ENCODE assay signal across 9 cellular contexts in the genomic region with DNA sequence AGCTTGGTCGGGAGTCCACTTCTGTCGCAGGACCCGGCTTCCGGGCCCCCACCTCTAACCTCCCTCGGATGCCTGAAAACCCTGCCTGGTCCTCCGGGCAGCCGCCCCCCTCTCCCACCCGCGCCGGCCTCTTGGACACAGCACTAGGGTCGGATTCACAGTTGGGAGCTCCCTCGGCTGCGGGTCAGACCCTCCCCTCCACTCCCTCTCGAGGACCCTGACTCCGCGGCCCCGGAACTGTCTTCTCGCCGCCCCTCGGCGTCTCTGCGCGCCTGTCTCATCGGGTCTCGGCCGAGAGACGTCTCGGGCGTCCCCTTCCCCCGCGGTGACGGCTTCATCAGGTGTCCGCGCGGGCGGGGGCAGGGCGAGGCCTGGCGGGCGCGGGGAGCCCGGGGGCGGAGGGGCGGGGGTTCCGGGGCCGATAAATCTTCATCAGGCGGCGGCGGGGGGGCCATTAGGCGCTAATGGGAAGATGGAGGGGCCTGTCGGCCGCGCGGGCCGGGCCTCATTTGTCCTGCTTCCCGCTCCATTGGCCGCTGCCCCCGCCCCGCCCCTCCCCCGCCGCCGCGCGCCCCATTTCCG. TPM values are rescaled to one million over a fixed set of nuclear protein-coding genes. Genes with fewer than 3 reads are reported as not detected.
DNase-seq lines count a peak whose midpoint lies in the region; ATAC-seq and TF ChIP-seq lines count a peak whose summit lies in the region.
"Had no signal": no experiment of that assay in that cellular context is flagged by ENCODE, and none has a peak within 500 bp of the region (broad histone marks: within the 10 kb centered on the region; RNA-seq: fewer than 3 reads in every experiment).

No MANE protein-coding gene starts in this region.

- dilution Hi-C loops in mammary epithelial cell (cut with HindIII; ENCODE audit: low sequenced_read_pairs) = no loop called here

- DNase-seq in PC-9 (no peak), mammary epithelial cell (no peak), vagina (ENCODE audit: extremely low spot score in 2 of 2) (no peak), glutamatergic neuron (no peak), NCI-H2107 treated with DMSO at 0.1 percent for 48 hours (lab: John Stamatoyannopoulos, UW; ENCODE audit: unreplicated experiment) (no peak)

- H3K4me2 ChIP-seq in PC-9 (peak overlapping the region; percentile 71), mammary epithelial cell (ENCODE audit: insufficient read depth, low read depth, low read length) (peak overlapping the region; percentile 89)

- H3K79me2 ChIP-seq in PC-9 (ENCODE audit: low read depth) (no peaks in the 10 kb centered on the region), mammary epithelial cell (ENCODE audit: insufficient read depth, low read length) (no peaks in the 10 kb centered on the region)

- H3K9me3 Mint-ChIP-seq in glutamatergic neuron (ENCODE audit: unreplicated experiment) = peaks cover 15% of the 10 kb centered on the region

- H3K4me1 ChIP-seq in PC-9 (replicated peaks; ENCODE audit: insufficient read depth) (no peaks in the 10 kb centered on the region), mammary epithelial cell (ENCODE audit: insufficient read depth, low read length) (peaks cover 17% of the 10 kb centered on the region), mucosa of rectum (ENCODE audit: control insufficient read depth in 2 of 2, insufficient read depth in 2 of 2, low read length in 2 of 2) (peaks cover 0 to 12% of the 10 kb centered on the region in 2 donors), vagina (peaks cover 26% of the 10 kb centered on the region)

- H3K36me3 ChIP-seq in PC-9 (ENCODE audit: low read depth) = no peaks in the 10 kb centered on the region
- no peaks in the 10 kb centered on the region for H3K36me3 ChIP-seq in mammary epithelial cell (ENCODE audit: insufficient read depth, low read length)
- H3K36me3 ChIP-seq in mucosa of rectum (ENCODE audit: control insufficient read depth in 2 of 2, insufficient read depth in 2 of 2, low read length in 2 of 2) = no peaks in the 10 kb centered on the region
- H3K36me3 ChIP-seq in vagina = no peaks in the 10 kb centered on the region

- H3K9me2 ChIP-seq in PC-9 (ENCODE audit: insufficient read depth) = no peaks in the 10 kb centered on the region

- TF ChIP-seq POLR2A in vagina (IDR thresholded peaks at IDR 0.05) = no peak

- H3K27me3 ChIP-seq in PC-9 (ENCODE audit: insufficient read depth, low read depth) = peaks cover 18% of the 10 kb centered on the region
- H3K27me3 ChIP-seq in mammary epithelial cell (ENCODE audit: insufficient read depth, low read length) = peaks cover 8% of the 10 kb centered on the region
- H3K27me3 ChIP-seq in mucosa of rectum (ENCODE audit: control insufficient read depth in 2 of 2, insufficient read depth in 2 of 2, low read length in 2 of 2) = peaks cover 8 to 17% of the 10 kb centered on the region in 2 donors
- H3K27me3 ChIP-seq in vagina = peaks cover 14% of the 10 kb centered on the region

- peaks cover 20% of the 10 kb centered on the region for H3K27me3 Mint-ChIP-seq in glutamatergic neuron (ENCODE audit: unreplicated experiment)

- H3K4me3 Mint-ChIP-seq in glutamatergic neuron (ENCODE audit: unreplicated experiment) = no peak overlapping the region

- no peak overlapping the region for H3K27ac ChIP-seq in PC-9
- H3K27ac ChIP-seq in mammary epithelial cell (ENCODE audit: insufficient read depth, low read depth, low read length) = no peak overlapping the region
- H3K27ac ChIP-seq in mucosa of rectum (ENCODE audit: low read depth in 2 of 2, low read length in 2 of 2) = peak overlapping the region in 1 of 2 donors; percentile 48
- no peak overlapping the region for H3K27ac ChIP-seq in vagina

- BruUV-seq in PC-9 (replicated peaks; lab: Mats Ljungman, UMichigan) = no TSS peak
- no TSS peak for BruUV-seq in mammary epithelial cell (replicated peaks; lab: Mats Ljungman, UMichigan)

- H3K36me3 Mint-ChIP-seq in glutamatergic neuron (ENCODE audit: unreplicated experiment) = peaks cover 6% of the 10 kb centered on the region

- TF ChIP-seq CTCF in GM12875 (IDR thresholded peaks at IDR 0.05; ENCODE audit: borderline replicate concordance, insufficient read depth, low read depth, low read length) = no peak
- TF ChIP-seq CTCF in PC-9 (conservative IDR thresholded peaks at IDR 0.05) = no peak
- no peak for TF ChIP-seq CTCF in mammary epithelial cell (conservative IDR thresholded peaks at IDR 0.05 in 1 of 2, IDR thresholded peaks at IDR 0.05 in 1 of 2; ENCODE audit: extremely low read depth in 1 of 2, insufficient read depth in 1 of 2, low read depth in 1 of 2, low read length in 2 of 2)
- TF ChIP-seq CTCF in vagina (IDR thresholded peaks at IDR 0.05) = no peak
- TF ChIP-seq CTCF in glutamatergic neuron (IDR thresholded peaks at IDR 0.05; ENCODE audit: partially characterized antibody, unreplicated experiment) = no peak

- POLR2A ChIA-PET in PC-9 (lab: Charles Lee; ENCODE audit: unreplicated experiment) = interaction anchor here (0.5 to 0.6 kb wide), 2 partner anchors 81 to 676 kb away, joined by 3 read pairs; a partner anchor contains a TSS

- intact Hi-C loops in PC-9 (cut with micrococcal nuclease; ENCODE audit: unreplicated experiment) = no loop called here
- intact Hi-C loops in mammary epithelial cell (cut with micrococcal nuclease) = no loop called here
- intact Hi-C loops in vagina (cut with DNase I) = no loop called here

- no peaks in the 10 kb centered on the region for H4K20me1 ChIP-seq in PC-9 (ENCODE audit: insufficient read depth)
- H4K20me1 ChIP-seq in mammary epithelial cell (ENCODE audit: insufficient read depth, low read length) = no peaks in the 10 kb centered on the region

- in situ Hi-C loops in mammary epithelial cell (cut with MboI; ENCODE audit: low sequenced_read_pairs in 2 of 2) = no loop called here

- H3K9me3 ChIP-seq in PC-9 (ENCODE audit: insufficient read depth, low read depth) (no peaks in the 10 kb centered on the region), mammary epithelial cell (replicated peaks; ENCODE audit: insufficient read depth, low read length) (no peaks in the 10 kb centered on the region), mucosa of rectum (ENCODE audit: control insufficient read depth in 2 of 2, low read length in 2 of 2) (no peaks in the 10 kb centered on the region), vagina (no peaks in the 10 kb centered on the region)

- 12% methylated on average over 17 of the region's 64 CpGs for WGBS in mammary epithelial cell (ENCODE audit: low coverage, missing lambda C conversion rate)

- ATAC-seq in GM18870 (IDR thresholded peaks at IDR 0.05; ENCODE audit: unreplicated experiment) = no peak

- peak overlapping the region; percentile 67; the same call in 1 of the 2 replicates for H2AFZ ChIP-seq in PC-9
- H2AFZ ChIP-seq in mammary epithelial cell (ENCODE audit: low read depth, low read length) = peak overlapping the region; percentile 79

- H3K4me1 Mint-ChIP-seq in glutamatergic neuron (ENCODE audit: low read depth, unreplicated experiment) = peaks cover 17% of the 10 kb centered on the region

- no peak overlapping the region for H3K9ac ChIP-seq in mammary epithelial cell (ENCODE audit: insufficient read depth, low read length)
- H3K9ac ChIP-seq in mucosa of rectum (ENCODE audit: low read depth in 1 of 2, low read length in 2 of 2) = peak overlapping the region; percentile 24 to 68

- CTCF ChIA-PET in PC-9 (lab: Charles Lee) (interaction anchor here (0.6 kb wide), 1 partner anchor 58 kb away, joined by 13 read pairs; no protein-coding TSS in a partner anchor), mammary epithelial cell (lab: Charles Lee; ENCODE audit: low non-redundant PET) (no interaction called here)

- peaks cover 5% of the 10 kb centered on the region; the same call in 1 of the 2 replicates for H3F3A ChIP-seq in PC-9 (ENCODE audit: insufficient read depth, low read depth)

- H3K27ac Mint-ChIP-seq in glutamatergic neuron (ENCODE audit: unreplicated experiment) = no peak overlapping the region

- H3K4me3 ChIP-seq in GM12875 (ENCODE audit: low read depth, low read length) (peak overlapping the region; percentile 73), PC-9 (peak overlapping the region; percentile 42; the same call in 1 of the 2 replicates), mammary epithelial cell (replicated peaks in 1 of 3; ENCODE audit: insufficient read depth in 1 of 3, low read depth in 2 of 3, low read length in 3 of 3) (peak overlapping the region; percentile 47 to 55 (median 52)), mucosa of rectum (ENCODE audit: low read length in 2 of 2) (peak overlapping the region in 1 of 2 donors; percentile 67), vagina (peak overlapping the region; percentile 29 to 41)

RNA-seq across cellular contexts. Expression of a gene that starts 11.7 kb away (rescaled TPM):
- total RNA-seq in PC-9 (2021) (0.65 and 0.98 TPM in 2 replicates), mammary epithelial cell (not detected), vagina (0.49 TPM), glutamatergic neuron (ENCODE audit: unreplicated experiment) (1.6 TPM)
- 0.03 TPM for polyA plus RNA-seq in mammary epithelial cell
- not detected for polyA minus RNA-seq in mammary epithelial cell
- total RNA-seq: RPMI7951 had no signal

RNA-seq across cellular contexts. Expression of a gene that starts 19.2 kb away (rescaled TPM):
- 110 and 188 TPM in 2 replicates for total RNA-seq in PC-9 (2021)
- total RNA-seq in mammary epithelial cell = 100 to 1,000 TPM in 1 of 2 donors, 10 to 100 TPM in 1; 74.8 to 154 TPM
- polyA plus RNA-seq in mammary epithelial cell = 154 TPM
- 102 TPM for polyA minus RNA-seq in mammary epithelial cell
- 263 TPM for total RNA-seq in vagina
- total RNA-seq in glutamatergic neuron (ENCODE audit: unreplicated experiment) = 139 TPM

RNA-seq across cellular contexts. Expression of a gene that starts 54.1 kb away (rescaled TPM):
- total RNA-seq in PC-9 (2021) (not detected in 2 replicates), mammary epithelial cell (under 1 TPM in 1 of 2 donors, not detected in 1; 0.87 TPM), vagina (4.7 TPM), glutamatergic neuron (ENCODE audit: unreplicated experiment) (650 TPM)
- 0.08 TPM for polyA plus RNA-seq in mammary epithelial cell
- not detected for polyA minus RNA-seq in mammary epithelial cell

RNA-seq across cellular contexts. Expression of a gene that starts 57.0 kb away (rescaled TPM):
- total RNA-seq in PC-9 (2021) (101 and 109 TPM in 2 replicates), mammary epithelial cell (100 to 1,000 TPM in 1 of 2 donors, 10 to 100 TPM in 1; 45.5 to 121 TPM), vagina (114 TPM), glutamatergic neuron (ENCODE audit: unreplicated experiment) (78.7 TPM)
- 76.4 TPM for polyA plus RNA-seq in mammary epithelial cell
- 53.0 TPM for polyA minus RNA-seq in mammary epithelial cell

Comparison
In these comparisons a context has a peak if more than half of its experiments do, and no peak if none do; other contexts are left out.
1. RNA of a gene that starts 54.1 kb away (total RNA-seq): 650 TPM in glutamatergic neuron (single experiment); 4.7 TPM in vagina (single experiment), 0.87 TPM in mammary epithelial cell and not detected in PC-9; every median in the first group is over 100 times any median in the second.